12 cellular contexts compared by ENCODE assay signal in genomic region chr12:46915082-46915481, GRCh38.
DNase-seq lines count a peak whose midpoint lies in the region; ATAC-seq and TF ChIP-seq lines count a peak whose summit lies in the region.
"Had no signal": no experiment of that assay in that cellular context is flagged by ENCODE, and none has a peak within 500 bp of the region (broad histone marks: within the 10 kb centered on the region; RNA-seq: fewer than 3 reads in every experiment).

No MANE protein-coding gene starts in this region.

- no peak overlapping the region for H3K27ac ChIP-seq in effector memory CD4-positive, alpha-beta T cell (ENCODE audit: insufficient read depth, low read length, poor library complexity, severe bottlenecking)
- H3K27ac ChIP-seq in trophoblast cell (ENCODE audit: low read depth, low read length), result no peak overlapping the region
- H3K27ac ChIP-seq: cardiac muscle cell had no signal

- no peak overlapping the region for H3K4me3 ChIP-seq in BJ (ENCODE audit: low read depth, low read length)
- no peak overlapping the region for H3K4me3 ChIP-seq in fibroblast of mammary gland (ENCODE audit: control insufficient read depth, low read depth, low read length)
- no peak overlapping the region for H3K4me3 ChIP-seq in effector memory CD4-positive, alpha-beta T cell (ENCODE audit: insufficient read depth, low read depth, low read length, poor library complexity, severe bottlenecking)
- no peak overlapping the region for H3K4me3 ChIP-seq in trophoblast cell (ENCODE audit: low read depth, low read length)
- H3K4me3 ChIP-seq: cardiac muscle cell had no signal

- no peak overlapping the region for H4K8ac ChIP-seq in trophoblast cell (ENCODE audit: low read depth, low read length)

- no peak for ATAC-seq in HG03565 (IDR thresholded peaks at IDR 0.05; ENCODE audit: unreplicated experiment)

- no peak overlapping the region for H2AK5ac ChIP-seq in trophoblast cell (ENCODE audit: low read length)

- H3K36me3 ChIP-seq in BJ (ENCODE audit: control insufficient read depth, insufficient read depth, low read length) (no peaks in the 10 kb centered on the region), trophoblast cell (ENCODE audit: control insufficient read depth in 1 of 2, insufficient read depth in 2 of 2, low read length in 2 of 2) (no peaks in the 10 kb centered on the region)
- no peaks in the 10 kb centered on the region for H3K36me3 ChIP-seq in effector memory CD4-positive, alpha-beta T cell (ENCODE audit: control insufficient read depth, insufficient read depth, low read length)
- H3K36me3 ChIP-seq: cardiac muscle cell had no signal

- H4K12ac ChIP-seq in trophoblast cell (ENCODE audit: low read depth, low read length), result no peak overlapping the region

- H3K9ac ChIP-seq in trophoblast cell (ENCODE audit: low read length), result no peak overlapping the region

- H2BK120ac ChIP-seq in trophoblast cell (ENCODE audit: insufficient read depth, low read length, poor library complexity), result no peak overlapping the region

- peak; percentile 91 for DNase-seq in BJ (ENCODE audit: low read depth)
- DNase-seq in RPMI7951 (ENCODE audit: low read depth), result peak; percentile 93
- peak; percentile 96 for DNase-seq in fibroblast of mammary gland (ENCODE audit: low read depth)
- peak; percentile 11 for DNase-seq in pons (ENCODE audit: low spot score)
- no peak for DNase-seq in GM13977 (ENCODE audit: low spot score)
- DNase-seq in effector memory CD4-positive, alpha-beta T cell, result no peak
- no peak for DNase-seq in trophoblast cell
- DNase-seq: activated T-cell treated with anti-CD3 and anti-CD28 coated beads, Interleukin-2, amount 50 U/mL, for 1 hour; CD4-positive, alpha-beta T cell; stimulated activated CD4-positive, alpha-beta T cell treated with anti-CD3 and anti-CD28 coated beads, Interleukin-4, amount 100 ng/mL, for 24 hours had no signal

- POLR2A ChIA-PET in BJ (lab: Charles Lee), result no interaction called here

- H3K27me3 ChIP-seq in BJ (ENCODE audit: control insufficient read depth, insufficient read depth, low read length), result no peaks in the 10 kb centered on the region
- H3K27me3 ChIP-seq in effector memory CD4-positive, alpha-beta T cell (replicated peaks; ENCODE audit: control insufficient read depth, insufficient read depth, low read length, poor library complexity, severe bottlenecking), result no peaks in the 10 kb centered on the region
- H3K27me3 ChIP-seq in trophoblast cell (ENCODE audit: insufficient read depth, low read length), result no peaks in the 10 kb centered on the region
- H3K27me3 ChIP-seq: cardiac muscle cell had no signal

- no peak overlapping the region for H3K18ac ChIP-seq in trophoblast cell (ENCODE audit: low read length)

- CTCF ChIA-PET in BJ (lab: Yijun Ruan, JAX), result no interaction called here

- no peak overlapping the region for H3K4me2 ChIP-seq in trophoblast cell (ENCODE audit: low read length)

- no peaks in the 10 kb centered on the region for H3K4me1 ChIP-seq in effector memory CD4-positive, alpha-beta T cell (ENCODE audit: control insufficient read depth, insufficient read depth, low read length, poor library complexity, severe bottlenecking)
- H3K4me1 ChIP-seq in trophoblast cell (ENCODE audit: control insufficient read depth in 1 of 2, insufficient read depth in 2 of 2, low read length in 2 of 2), result no peaks in the 10 kb centered on the region

- H2BK5ac ChIP-seq in trophoblast cell (ENCODE audit: low read depth, low read length, poor library complexity), result no peak overlapping the region

- H3K79me1 ChIP-seq in trophoblast cell (ENCODE audit: low read length), result no peaks in the 10 kb centered on the region

- H3K9me3 ChIP-seq in effector memory CD4-positive, alpha-beta T cell (ENCODE audit: control insufficient read depth, low read length), result no peaks in the 10 kb centered on the region
- H3K9me3 ChIP-seq in trophoblast cell (ENCODE audit: insufficient read depth, low read depth, low read length), result no peaks in the 10 kb centered on the region

- no peak overlapping the region for H3K14ac ChIP-seq in trophoblast cell (ENCODE audit: low read length)

- no peak overlapping the region for H4K91ac ChIP-seq in trophoblast cell (ENCODE audit: low read depth, low read length)

- H3K23ac ChIP-seq in trophoblast cell (ENCODE audit: low read length), result no peak overlapping the region

- H3K4ac ChIP-seq in trophoblast cell (ENCODE audit: low read depth, low read length), result no peak overlapping the region

- H2BK12ac ChIP-seq in trophoblast cell (ENCODE audit: low read length), result no peak overlapping the region

- TF ChIP-seq CTCF in BJ (IDR thresholded peaks at IDR 0.05; ENCODE audit: insufficient read depth, low read depth, low read length) (no peak), fibroblast of mammary gland (conservative IDR thresholded peaks at IDR 0.05; ENCODE audit: control insufficient read depth, insufficient read depth, low read depth, low read length) (no peak), GM13977 (IDR thresholded peaks at IDR 0.05; ENCODE audit: extremely low read depth, insufficient read depth, missing control alignments) (no peak)

- no CpG with 5 or more reads among the region's 2 CpGs for WGBS in trophoblast cell (ENCODE audit: extremely low coverage, insufficient coverage, insufficient read length)

- no peaks in the 10 kb centered on the region for H3K79me2 ChIP-seq in trophoblast cell (ENCODE audit: control insufficient read depth, insufficient read depth, low read length, poor library complexity)

- in situ Hi-C loops in GM13977 (cut with MboI; ENCODE audit: low pct_unique_long_range_greater_than_20kb, low sequenced_read_pairs, unreplicated experiment), result no loop called here

- no peak overlapping the region for H2AFZ ChIP-seq in trophoblast cell (ENCODE audit: insufficient read depth, low read length, poor library complexity)

Comparison
In these comparisons a context has a peak if more than half of its experiments do, and no peak if none do; other contexts are left out.
1. DNase-seq: peak in BJ (single experiment), RPMI7951 (single experiment), fibroblast of mammary gland (single experiment) and pons (single experiment); none in GM13977 (single experiment), effector memory CD4-positive, alpha-beta T cell (0 of 3) and trophoblast cell (0 of 2).